ENCODE assay signal across 20 cellular contexts in the genomic region with DNA sequence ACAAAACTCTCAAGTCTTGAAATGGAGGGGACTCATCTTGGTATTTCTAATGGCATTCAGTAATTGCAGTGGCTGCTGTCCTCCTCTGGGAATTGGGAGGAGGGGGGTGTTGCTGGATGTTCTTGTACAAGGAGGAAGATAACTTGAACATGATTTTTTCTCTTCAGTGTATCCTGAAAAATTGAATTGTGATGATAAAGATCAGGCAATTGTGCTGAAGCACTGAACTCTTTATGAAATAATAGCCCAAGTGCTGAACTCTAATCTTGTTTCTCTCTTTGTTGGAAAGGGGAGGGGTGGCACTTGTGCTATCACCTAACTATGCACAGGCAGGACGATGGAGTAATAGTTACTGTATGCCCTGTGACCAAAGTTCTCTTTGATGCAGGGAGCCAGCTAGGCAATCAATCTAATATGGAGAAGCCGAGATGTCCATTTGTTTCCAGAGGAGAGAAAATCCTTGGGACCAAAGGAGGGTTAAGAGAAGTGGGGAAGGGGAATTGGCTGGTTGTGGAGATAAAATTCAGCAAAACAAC.
"Had no signal": no experiment of that assay in that cellular context is flagged by ENCODE, and none has a peak within 500 bp of the region (broad histone marks: within the 10 kb centered on the region; RNA-seq: fewer than 3 reads in every experiment).

No MANE protein-coding gene starts in this region.

- H3K27me3 ChIP-seq: heart left ventricle, ovary, right atrium auricular region, tibial nerve, upper lobe of right lung, vagina had no signal

- H3K36me3 Mint-ChIP-seq: natural killer cell; stimulated activated effector memory CD8-positive, alpha-beta T cell treated with anti-CD3 and anti-CD28 coated beads, Interleukin-12 subunit alpha, Interleukin-12 subunit beta, amount 100 ng/mL, for 72 hours had no signal

- FAIRE-seq: endometrium, frontal cortex, islet of Langerhans had no signal

- H3K9me3 Mint-ChIP-seq: natural killer cell; neural crest cell; stimulated activated effector memory CD8-positive, alpha-beta T cell treated with anti-CD3 and anti-CD28 coated beads, Interleukin-12 subunit alpha, Interleukin-12 subunit beta, amount 100 ng/mL, for 72 hours; stimulated activated naive CD8-positive, alpha-beta T cell treated with anti-CD3 and anti-CD28 coated beads, Interleukin-15, Interleukin-2, amounts not matched to agents 100 ng/mL and 50 ng/mL, for 24 hours had no signal

- H3K4me3 ChIP-seq: heart left ventricle, ovary, right atrium auricular region, tibial nerve, upper lobe of right lung, vagina had no signal

- ATAC-seq: heart left ventricle; left lobe of liver; natural killer cell; stimulated activated effector memory CD8-positive, alpha-beta T cell treated with anti-CD3 and anti-CD28 coated beads, Interleukin-12 subunit alpha, Interleukin-12 subunit beta, amount 100 ng/mL, for 72 hours; upper lobe of right lung had no signal

- H3K27ac Mint-ChIP-seq: natural killer cell; stimulated activated effector memory CD8-positive, alpha-beta T cell treated with anti-CD3 and anti-CD28 coated beads, Interleukin-12 subunit alpha, Interleukin-12 subunit beta, amount 100 ng/mL, for 72 hours; stimulated activated naive CD8-positive, alpha-beta T cell treated with anti-CD3 and anti-CD28 coated beads, Interleukin-15, Interleukin-2, amounts not matched to agents 100 ng/mL and 50 ng/mL, for 24 hours had no signal

- H3K36me3 ChIP-seq: heart left ventricle, ovary, right atrium auricular region, tibial nerve, upper lobe of right lung, vagina had no signal

- DNase-seq: effector memory CD4-positive, alpha-beta T cell; heart left ventricle; hypothalamus; kidney glomerular epithelial cell; natural killer cell; nucleus accumbens; ovary; stimulated activated CD4-positive, alpha-beta T cell treated with anti-CD3 and anti-CD28 coated beads, Interleukin-4, amount 100 ng/mL, for 1 hour; stimulated activated CD8-positive, alpha-beta memory T cell treated with anti-CD3 and anti-CD28 coated beads, Interleukin-4, amount 100 ng/mL, for 48 hours; upper lobe of right lung had no signal

- H3K4me1 Mint-ChIP-seq: natural killer cell; stimulated activated effector memory CD8-positive, alpha-beta T cell treated with anti-CD3 and anti-CD28 coated beads, Interleukin-12 subunit alpha, Interleukin-12 subunit beta, amount 100 ng/mL, for 72 hours had no signal

- H3K27ac ChIP-seq: heart left ventricle, ovary, right atrium auricular region, tibial nerve, upper lobe of right lung, vagina had no signal

- H3K4me3 Mint-ChIP-seq: natural killer cell; neural crest cell; stimulated activated effector memory CD8-positive, alpha-beta T cell treated with anti-CD3 and anti-CD28 coated beads, Interleukin-12 subunit alpha, Interleukin-12 subunit beta, amount 100 ng/mL, for 72 hours; stimulated activated naive CD8-positive, alpha-beta T cell treated with anti-CD3 and anti-CD28 coated beads, Interleukin-15, Interleukin-2, amounts not matched to agents 100 ng/mL and 50 ng/mL, for 24 hours had no signal

- H3K9me3 ChIP-seq: heart left ventricle, ovary, right atrium auricular region, tibial nerve, upper lobe of right lung, vagina had no signal

- H3K4me1 ChIP-seq: right atrium auricular region, tibial nerve, vagina had no signal
